ENCODE assay signal across 10 cellular contexts in the genomic region with DNA sequence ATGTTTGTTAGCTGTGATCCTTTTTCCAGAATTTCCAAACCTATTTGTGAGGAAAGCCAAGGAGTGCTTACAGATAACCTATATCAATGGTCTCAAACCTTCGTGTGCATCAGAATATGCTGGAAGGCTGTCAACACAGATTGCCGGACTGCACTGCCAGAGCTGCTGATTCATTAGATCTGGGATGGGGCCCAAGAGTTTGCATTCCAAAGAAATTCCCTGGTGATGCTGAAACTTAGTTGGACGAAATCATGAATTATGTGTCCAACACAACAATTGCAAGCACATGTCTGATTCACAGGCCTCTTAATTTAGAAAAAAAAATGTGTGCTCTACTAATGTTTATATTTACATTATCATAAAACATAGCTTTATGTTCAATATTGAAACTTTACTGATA.
DNase-seq lines count a peak whose midpoint lies in the region; ATAC-seq and TF ChIP-seq lines count a peak whose summit lies in the region.
"Had no signal": no experiment of that assay in that cellular context is flagged by ENCODE, and none has a peak within 500 bp of the region (broad histone marks: within the 10 kb centered on the region; RNA-seq: fewer than 3 reads in every experiment).

No MANE protein-coding gene starts in this region.

- dilution Hi-C loops in mammary epithelial cell (cut with HindIII; ENCODE audit: low sequenced_read_pairs), result no loop called here

- DNase-seq in left cardiac atrium, result no peak
- DNase-seq in left ventricle myocardium inferior, result no peak
- DNase-seq in mammary epithelial cell, result peak; percentile 35
- DNase-seq in iris pigment epithelial cell (ENCODE audit: low read depth), result peak; percentile 83
- peak in 1 of 2 donors; percentile 52 for DNase-seq in aorta
- DNase-seq in NK-92 (lab: John Stamatoyannopoulos, UW; ENCODE audit: unreplicated experiment), result no peak
- no peak for DNase-seq in NCI-H1436 (lab: John Stamatoyannopoulos, UW)
- DNase-seq: left colon had no signal

- 6% methylated on average over 3 of the region's 3 CpGs for WGBS in mammary epithelial cell (ENCODE audit: low coverage, missing lambda C conversion rate)
- WGBS in aorta, 2 donors, result 5 to 6% methylated on average over 3 of the region's 3 CpGs

- no peak overlapping the region for H3K9ac ChIP-seq in mammary epithelial cell (ENCODE audit: insufficient read depth, low read length)

- no peaks in the 10 kb centered on the region for H3K79me2 ChIP-seq in mammary epithelial cell (ENCODE audit: insufficient read depth, low read length)

- H3K9me3 ChIP-seq in left ventricle myocardium inferior (replicated peaks), result no peaks in the 10 kb centered on the region
- H3K9me3 ChIP-seq in mammary epithelial cell (replicated peaks; ENCODE audit: insufficient read depth, low read length), result no peaks in the 10 kb centered on the region
- H3K9me3 ChIP-seq in aorta (ENCODE audit: control insufficient read depth, low read length), result no peaks in the 10 kb centered on the region

- CTCF ChIA-PET in mammary epithelial cell (lab: Charles Lee; ENCODE audit: low non-redundant PET), result no interaction called here

- H3K4me2 ChIP-seq in mammary epithelial cell (ENCODE audit: insufficient read depth, low read depth, low read length), result no peak overlapping the region

- H3K36me3 ChIP-seq in left ventricle myocardium inferior (no peaks in the 10 kb centered on the region), mammary epithelial cell (ENCODE audit: insufficient read depth, low read length) (no peaks in the 10 kb centered on the region), aorta (ENCODE audit: control insufficient read depth in 1 of 2, insufficient read depth in 2 of 2, low read length in 1 of 2) (no peaks in the 10 kb centered on the region)
- H3K36me3 ChIP-seq: ascending aorta had no signal

- peak; percentile 82 to 86 for ATAC-seq in left cardiac atrium
- peak; percentile 68 for ATAC-seq in aorta (ENCODE audit: low FRiP score)
- ATAC-seq in activated CD4-positive, CD25-positive, alpha-beta regulatory T cell treated with anti-CD3 and anti-CD28 coated beads, Interleukin-2, amount 50 U/mL, for 24 hours, result no peak
- ATAC-seq: left colon had no signal

- H3K27ac ChIP-seq in left ventricle myocardium inferior (replicated peaks) (no peak overlapping the region), mammary epithelial cell (ENCODE audit: insufficient read depth, low read depth, low read length) (no peak overlapping the region), aorta (ENCODE audit: low read depth in 1 of 2, low read length in 2 of 2) (no peak overlapping the region)
- H3K27ac ChIP-seq: ascending aorta had no signal

- TF ChIP-seq CTCF in left ventricle myocardium inferior (IDR thresholded peaks at IDR 0.05; ENCODE audit: borderline replicate concordance), result no peak
- TF ChIP-seq CTCF in mammary epithelial cell (conservative IDR thresholded peaks at IDR 0.05 in 1 of 2, IDR thresholded peaks at IDR 0.05 in 1 of 2; ENCODE audit: extremely low read depth in 1 of 2, insufficient read depth in 1 of 2, low read depth in 1 of 2, low read length in 2 of 2), result no peak

- no peak overlapping the region for H2AFZ ChIP-seq in mammary epithelial cell (ENCODE audit: low read depth, low read length)

- no peaks in the 10 kb centered on the region for H3K27me3 ChIP-seq in left ventricle myocardium inferior (ENCODE audit: low read depth)
- H3K27me3 ChIP-seq in mammary epithelial cell (ENCODE audit: insufficient read depth, low read length), result no peaks in the 10 kb centered on the region
- H3K27me3 ChIP-seq in aorta (ENCODE audit: control insufficient read depth in 1 of 2, insufficient read depth in 2 of 2, low read length in 1 of 2), result no peaks in the 10 kb centered on the region
- H3K27me3 ChIP-seq: ascending aorta had no signal

- in situ Hi-C loops in mammary epithelial cell (cut with MboI; ENCODE audit: low sequenced_read_pairs in 2 of 2), result no loop called here

- H3K4me1 ChIP-seq in left ventricle myocardium inferior (no peaks in the 10 kb centered on the region), mammary epithelial cell (ENCODE audit: insufficient read depth, low read length) (no peaks in the 10 kb centered on the region), aorta (ENCODE audit: control insufficient read depth in 1 of 2, insufficient read depth in 2 of 2, low read length in 2 of 2) (no peaks in the 10 kb centered on the region)
- H3K4me1 ChIP-seq: ascending aorta had no signal

- H3K4me3 ChIP-seq in left ventricle myocardium inferior (no peak overlapping the region), mammary epithelial cell (replicated peaks in 1 of 3; ENCODE audit: insufficient read depth in 1 of 3, low read depth in 2 of 3, low read length in 3 of 3) (no peak overlapping the region), aorta (ENCODE audit: low read length in 2 of 2) (no peak overlapping the region)
- H3K4me3 ChIP-seq: ascending aorta had no signal

- H4K20me1 ChIP-seq in mammary epithelial cell (ENCODE audit: insufficient read depth, low read length), result no peaks in the 10 kb centered on the region

- BruUV-seq in mammary epithelial cell (replicated peaks; lab: Mats Ljungman, UMichigan), result no TSS peak

- intact Hi-C loops in left cardiac atrium (cut with DNase I) (no loop called here), left ventricle myocardium inferior (cut with micrococcal nuclease) (no loop called here), mammary epithelial cell (cut with micrococcal nuclease) (no loop called here), aorta (cut with DNase I) (no loop called here)

Comparison
In these comparisons a context has a peak if more than half of its experiments do, and no peak if none do; other contexts are left out.
1. ATAC-seq: peak in left cardiac atrium (2 of 2) and aorta (single experiment); none in activated CD4-positive, CD25-positive, alpha-beta regulatory T cell treated with anti-CD3 and anti-CD28 coated beads, Interleukin-2, amount 50 U/mL, for 24 hours (0 of 2).
2. DNase-seq: peak in mammary epithelial cell (single experiment) and iris pigment epithelial cell (single experiment); none in left cardiac atrium (single experiment), left ventricle myocardium inferior (single experiment), NK-92 (single experiment) and NCI-H1436 (single experiment).